In the genomic region with DNA sequence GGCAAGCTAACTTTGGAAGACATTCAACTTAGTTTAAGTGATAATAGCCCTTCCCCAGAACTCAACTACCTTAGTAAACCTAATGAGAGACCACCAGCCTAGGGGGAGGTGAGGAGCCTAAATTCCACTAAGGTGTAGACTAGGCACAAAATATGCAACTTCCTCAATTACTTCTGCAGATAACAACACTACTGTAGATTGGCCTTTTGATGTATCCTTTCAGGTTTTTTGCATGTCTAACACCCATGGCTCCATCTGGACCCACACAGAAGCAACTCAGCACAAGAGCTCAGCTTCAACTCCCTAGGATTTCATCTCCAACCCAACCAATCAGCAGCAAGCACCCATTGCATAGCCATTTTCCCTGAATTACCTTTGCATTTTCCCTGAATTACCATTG, we compare ENCODE assay signal across 40 cellular contexts.
"Had no signal": no experiment of that assay in that cellular context is flagged by ENCODE, and none has a peak within 500 bp of the region (broad histone marks: within the 10 kb centered on the region; RNA-seq: fewer than 3 reads in every experiment).

No MANE protein-coding gene starts in this region.

- H3K4me1 ChIP-seq: adrenal gland, ascending aorta, body of pancreas, breast epithelium had no signal

- H3K4me3 Mint-ChIP-seq: activated naive CD4-positive, alpha-beta T cell treated with anti-CD3 and anti-CD28 coated beads for 36 hours; activated naive CD4-positive, alpha-beta T cell treated with anti-CD3 and anti-CD28 coated beads, Interleukin-2, amount 10 ng/mL, durations not matched to agents 7 days and 5 days; activated naive CD4-positive, alpha-beta T cell treated with anti-CD3 and anti-CD28 coated beads, Interleukin-2, amount 50 U/mL, for 24 hours; activated naive CD8-positive, alpha-beta T cell; activated naive CD8-positive, alpha-beta T cell treated with anti-CD3 and anti-CD28 coated beads for 36 hours; activated naive CD8-positive, alpha-beta T cell treated with anti-CD3 and anti-CD28 coated beads, Interleukin-2, amount 10 ng/mL, durations not matched to agents 7 days and 5 days; activated naive CD8-positive, alpha-beta T cell treated with anti-CD3 and anti-CD28 coated beads, Interleukin-2, amount 50 U/mL, for 24 hours; activated T-cell treated with anti-CD3 and anti-CD28 coated beads, Interleukin-2, amount 50 U/mL, for 24 hours; activated T-cell treated with anti-CD3 and anti-CD28 coated beads, Interleukin-2, amount 50 U/mL, for 4 hours; activated T-cell treated with anti-CD3 and anti-CD28 coated beads, Interleukin-2, amount 50 U/mL, for 72 hours; activated T-helper 1 cell treated with anti-CD3 and anti-CD28 coated beads, Interleukin-12 subunit alpha, Interleukin-12 subunit beta, Interleukin-2, Interleukin-4 antibody, amounts not matched to agents 30 ng/mL and 10 ng/mL and 1 ng/mL, durations not matched to agents 14 hours and 24 hours and 36 hours; activated T-helper 17 cell treated with anti-CD3 and anti-CD28 coated beads, Interleukin-2, amount 50 U/mL, for 72 hours; brain; central memory CD8-positive, alpha-beta T cell had no signal

- H3K36me3 ChIP-seq: adrenal gland, ascending aorta, brain microvascular endothelial cell, breast epithelium, cardiac muscle cell had no signal

- H3K4me1 Mint-ChIP-seq: activated naive CD4-positive, alpha-beta T cell treated with anti-CD3 and anti-CD28 coated beads, Interleukin-2, amount 10 ng/mL, durations not matched to agents 7 days and 5 days; activated naive CD4-positive, alpha-beta T cell treated with anti-CD3 and anti-CD28 coated beads, Interleukin-2, amount 50 U/mL, for 24 hours; activated naive CD8-positive, alpha-beta T cell treated with anti-CD3 and anti-CD28 coated beads for 36 hours; activated naive CD8-positive, alpha-beta T cell treated with anti-CD3 and anti-CD28 coated beads, Interleukin-2, amount 10 ng/mL, durations not matched to agents 7 days and 5 days; activated naive CD8-positive, alpha-beta T cell treated with anti-CD3 and anti-CD28 coated beads, Interleukin-2, amount 50 U/mL, for 24 hours; activated T-helper 17 cell treated with anti-CD3 and anti-CD28 coated beads, Interleukin-2, amount 50 U/mL, for 72 hours; central memory CD8-positive, alpha-beta T cell had no signal

- H3K9me3 Mint-ChIP-seq: activated naive CD4-positive, alpha-beta T cell treated with anti-CD3 and anti-CD28 coated beads for 36 hours; activated naive CD4-positive, alpha-beta T cell treated with anti-CD3 and anti-CD28 coated beads, Interleukin-2, amount 50 U/mL, for 24 hours; activated naive CD8-positive, alpha-beta T cell treated with anti-CD3 and anti-CD28 coated beads for 36 hours; activated T-helper 17 cell treated with anti-CD3 and anti-CD28 coated beads, Interleukin-2, amount 50 U/mL, for 72 hours had no signal

- H3K27me3 Mint-ChIP-seq: activated naive CD4-positive, alpha-beta T cell treated with anti-CD3 and anti-CD28 coated beads, Interleukin-2, amount 10 ng/mL, durations not matched to agents 7 days and 5 days; activated naive CD4-positive, alpha-beta T cell treated with anti-CD3 and anti-CD28 coated beads, Interleukin-2, amount 50 U/mL, for 24 hours; activated naive CD8-positive, alpha-beta T cell; activated naive CD8-positive, alpha-beta T cell treated with anti-CD3 and anti-CD28 coated beads for 36 hours; activated naive CD8-positive, alpha-beta T cell treated with anti-CD3 and anti-CD28 coated beads, Interleukin-2, amount 10 ng/mL, durations not matched to agents 7 days and 5 days; activated naive CD8-positive, alpha-beta T cell treated with anti-CD3 and anti-CD28 coated beads, Interleukin-2, amount 50 U/mL, for 24 hours; activated T-cell treated with anti-CD3 and anti-CD28 coated beads, Interleukin-2, amount 50 U/mL, for 24 hours; activated T-helper 17 cell treated with anti-CD3 and anti-CD28 coated beads, Interleukin-2, amount 50 U/mL, for 72 hours; brain; central memory CD8-positive, alpha-beta T cell had no signal

- DNase-seq: activated effector memory CD4-positive, alpha-beta T cell treated with anti-CD3 and anti-CD28 coated beads, Interleukin-2, amount 50 U/mL, for 16 hours; activated effector memory CD4-positive, alpha-beta T cell treated with Interleukin-2 at 50 U/mL for 16 hours; activated gamma-delta T cell; activated gamma-delta T cell treated with Interleukin-2 at 50 U/mL for 16 hours; activated naive CD4-positive, alpha-beta T cell; activated naive CD4-positive, alpha-beta T cell treated with anti-CD3 and anti-CD28 coated beads for 36 hours; activated naive CD4-positive, alpha-beta T cell treated with anti-CD3 and anti-CD28 coated beads, Interleukin-2, amount 10 ng/mL, durations not matched to agents 7 days and 5 days; activated naive CD4-positive, alpha-beta T cell treated with anti-CD3 and anti-CD28 coated beads, Interleukin-2, amount 50 U/mL, for 16 hours; activated naive CD4-positive, alpha-beta T cell treated with Interleukin-2 at 50 U/mL for 16 hours; activated naive CD8-positive, alpha-beta T cell treated with anti-CD3 and anti-CD28 coated beads for 36 hours; activated naive CD8-positive, alpha-beta T cell treated with anti-CD3 and anti-CD28 coated beads, Interleukin-2, amount 10 ng/mL, durations not matched to agents 7 days and 5 days; activated naive CD8-positive, alpha-beta T cell treated with anti-CD3 and anti-CD28 coated beads, Interleukin-2, amount 50 U/mL, for 24 hours; activated T-cell treated with anti-CD3 and anti-CD28 coated beads, Interleukin-2, amount 50 U/mL, for 1 hour; activated T-cell treated with anti-CD3 and anti-CD28 coated beads, Interleukin-2, amount 50 U/mL, for 24 hours; activated T-cell treated with anti-CD3 and anti-CD28 coated beads, Interleukin-2, amount 50 U/mL, for 4 hours; activated T-cell treated with anti-CD3 and anti-CD28 coated beads, Interleukin-2, amount 50 U/mL, for 48 hours; activated T-cell treated with anti-CD3 and anti-CD28 coated beads, Interleukin-2, amount 50 U/mL, for 72 hours; adrenal gland; amniotic stem cell; amygdala; anterior cingulate cortex; aorta; body of pancreas; brain microvascular endothelial cell; caudate nucleus; central memory CD4-positive, alpha-beta T cell; cerebellar nuclear complex had no signal

- H3K27ac Mint-ChIP-seq: activated naive CD4-positive, alpha-beta T cell treated with anti-CD3 and anti-CD28 coated beads for 36 hours; activated naive CD4-positive, alpha-beta T cell treated with anti-CD3 and anti-CD28 coated beads, Interleukin-2, amount 10 ng/mL, durations not matched to agents 7 days and 5 days; activated naive CD4-positive, alpha-beta T cell treated with anti-CD3 and anti-CD28 coated beads, Interleukin-2, amount 50 U/mL, for 24 hours; activated naive CD4-positive, alpha-beta T cell treated with anti-CD3 and anti-CD28 coated beads, Interleukin-2, amount 50 U/mL, for 72 hours; activated naive CD8-positive, alpha-beta T cell; activated naive CD8-positive, alpha-beta T cell treated with anti-CD3 and anti-CD28 coated beads for 36 hours; activated naive CD8-positive, alpha-beta T cell treated with anti-CD3 and anti-CD28 coated beads, Interleukin-2, amount 10 ng/mL, durations not matched to agents 7 days and 5 days; activated naive CD8-positive, alpha-beta T cell treated with anti-CD3 and anti-CD28 coated beads, Interleukin-2, amount 50 U/mL, for 24 hours; activated T-cell treated with anti-CD3 and anti-CD28 coated beads, Interleukin-2, amount 50 U/mL, for 24 hours; activated T-cell treated with anti-CD3 and anti-CD28 coated beads, Interleukin-2, amount 50 U/mL, for 72 hours; activated T-helper 1 cell treated with anti-CD3 and anti-CD28 coated beads, Interleukin-12 subunit alpha, Interleukin-12 subunit beta, Interleukin-2, Interleukin-4 antibody, amounts not matched to agents 30 ng/mL and 10 ng/mL and 1 ng/mL, durations not matched to agents 14 hours and 24 hours and 36 hours; activated T-helper 17 cell treated with anti-CD3 and anti-CD28 coated beads, Interleukin-2, amount 50 U/mL, for 72 hours; activated T-helper 2 cell treated with anti-CD3 and anti-CD28 coated beads, Interferon-gamma antibody, Interleukin-2, Interleukin-4, amounts not matched to agents 10 μg/mL and 5 μg/mL and 100 μg/mL, durations not matched to agents 14 hours and 24 hours and 36 hours had no signal

- H3K36me3 Mint-ChIP-seq: activated naive CD4-positive, alpha-beta T cell treated with anti-CD3 and anti-CD28 coated beads, Interleukin-2, amount 10 ng/mL, durations not matched to agents 7 days and 5 days; activated naive CD4-positive, alpha-beta T cell treated with anti-CD3 and anti-CD28 coated beads, Interleukin-2, amount 50 U/mL, for 24 hours; activated naive CD4-positive, alpha-beta T cell treated with anti-CD3 and anti-CD28 coated beads, Interleukin-2, amount 50 U/mL, for 72 hours; activated naive CD8-positive, alpha-beta T cell; activated naive CD8-positive, alpha-beta T cell treated with anti-CD3 and anti-CD28 coated beads for 36 hours; activated naive CD8-positive, alpha-beta T cell treated with anti-CD3 and anti-CD28 coated beads, Interleukin-2, amount 10 ng/mL, durations not matched to agents 7 days and 5 days; brain had no signal

- H3K4me3 ChIP-seq: adrenal gland, ascending aorta, body of pancreas, breast epithelium, cardiac muscle cell had no signal

- H3K9me3 ChIP-seq: adrenal gland, ascending aorta, body of pancreas, breast epithelium had no signal

- H3K27ac ChIP-seq: adrenal gland, ascending aorta, body of pancreas, brain microvascular endothelial cell, breast epithelium, cardiac muscle cell had no signal

- H3K27me3 ChIP-seq: adrenal gland, ascending aorta, body of pancreas, brain microvascular endothelial cell, breast epithelium, cardiac muscle cell had no signal

- FAIRE-seq: astrocyte, bronchial epithelial cell had no signal

- ATAC-seq: activated naive CD4-positive, alpha-beta T cell treated with anti-CD3 and anti-CD28 coated beads, Interleukin-2, amount 50 U/mL, for 72 hours; activated naive CD8-positive, alpha-beta T cell treated with anti-CD3 and anti-CD28 coated beads, Interleukin-2, amount 50 U/mL, for 24 hours; activated T-cell treated with anti-CD3 and anti-CD28 coated beads, Interleukin-2, amount 50 U/mL, for 4 hours; activated T-cell treated with anti-CD3 and anti-CD28 coated beads, Interleukin-2, amount 50 U/mL, for 72 hours; activated T-helper 17 cell treated with anti-CD3 and anti-CD28 coated beads, Interleukin-2, amount 50 U/mL, for 72 hours; body of pancreas had no signal
